15 cellular contexts compared by ENCODE assay signal in genomic region chr3:136161516-136161915, GRCh38.
"Had no signal": no experiment of that assay in that cellular context is flagged by ENCODE, and none has a peak within 500 bp of the region (broad histone marks: within the 10 kb centered on the region; RNA-seq: fewer than 3 reads in every experiment).

No MANE protein-coding gene starts in this region.

- H3K9me3 Mint-ChIP-seq: immature natural killer cell had no signal

- H3K4me3 Mint-ChIP-seq: activated CD8-positive, alpha-beta memory T cell treated with anti-CD3 and anti-CD28 coated beads, Interleukin-2, amount 10 ng/mL, durations not matched to agents 7 days and 5 days; WTC11 had no signal

- ATAC-seq: activated CD8-positive, alpha-beta memory T cell treated with anti-CD3 and anti-CD28 coated beads, Interleukin-2, amount 10 ng/mL, durations not matched to agents 7 days and 5 days; WTC11 had no signal

- H3K27ac Mint-ChIP-seq: activated CD8-positive, alpha-beta memory T cell treated with anti-CD3 and anti-CD28 coated beads, Interleukin-2, amount 10 ng/mL, durations not matched to agents 7 days and 5 days; progenitor cell of endocrine pancreas; WTC11 had no signal

- H3K27me3 Mint-ChIP-seq: activated CD8-positive, alpha-beta memory T cell treated with anti-CD3 and anti-CD28 coated beads, Interleukin-2, amount 10 ng/mL, durations not matched to agents 7 days and 5 days; naive B cell; progenitor cell of endocrine pancreas had no signal

- DNase-seq: activated CD4-positive, alpha-beta T cell treated with anti-CD3 and anti-CD28 coated beads, Interleukin-2, amount 50 U/mL, for 4 hours; activated CD8-positive, alpha-beta memory T cell treated with anti-CD3 and anti-CD28 coated beads, Interleukin-2, amount 10 ng/mL, durations not matched to agents 7 days and 5 days; activated gamma-delta T cell treated with Interleukin-2 at 50 U/mL for 16 hours; foreskin fibroblast; glutamatergic neuron; immature natural killer cell; lower lobe of right lung; naive B cell; spleen; stimulated activated CD4-positive, alpha-beta T cell treated with anti-CD3 and anti-CD28 coated beads, Interleukin-4, amount 100 ng/mL, for 1 hour; stimulated activated naive CD4-positive, alpha-beta T cell treated with Interleukin-2 at 50 U/mL for 16 hours; T1000; upper lobe of right lung had no signal
